Comparison of ENCODE assay signal across 8 cellular contexts in the genomic region with DNA sequence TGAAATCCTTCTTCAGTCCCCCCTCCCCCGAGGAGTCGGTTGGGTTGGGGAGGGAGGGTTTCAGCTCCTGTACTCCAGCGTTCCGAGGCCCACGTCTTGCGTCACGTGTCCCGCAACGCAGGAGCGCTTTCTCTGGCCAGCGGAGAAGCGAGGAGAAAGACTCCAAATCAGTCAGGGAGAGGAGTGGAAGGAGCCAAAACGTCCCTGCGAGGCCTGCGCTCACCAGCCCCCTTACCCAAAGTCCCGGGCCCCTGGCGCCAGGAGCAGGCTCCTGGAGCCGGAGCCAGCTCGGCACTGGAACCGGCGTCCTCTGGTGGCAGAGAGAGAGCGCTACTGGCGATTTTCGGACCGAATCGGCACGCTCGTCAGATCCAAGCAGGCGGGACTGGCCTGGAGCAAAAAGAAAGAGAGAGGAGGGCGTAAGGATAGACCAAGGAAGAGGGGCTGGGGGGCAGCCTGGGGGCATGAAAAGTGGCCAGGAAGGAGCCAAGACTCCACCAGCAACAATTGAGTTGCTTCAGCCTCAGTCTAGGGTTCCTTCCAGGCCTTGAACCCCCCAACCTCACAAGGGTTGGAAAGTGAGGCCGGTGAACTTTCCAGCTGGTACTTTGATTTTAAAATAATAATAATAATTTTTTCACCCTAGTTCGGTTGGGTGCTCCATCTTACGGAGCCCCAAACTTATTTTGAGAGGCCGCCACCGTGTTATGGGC. TPM values are rescaled to one million over a fixed set of nuclear protein-coding genes. Genes with fewer than 3 reads are reported as not detected.
DNase-seq lines count a peak whose midpoint lies in the region; ATAC-seq, FAIRE-seq and TF ChIP-seq lines count a peak whose summit lies in the region.

A gene (plus strand): TSS at position 158 of the 713 bp plus-strand sequence.

- no peaks in the 10 kb centered on the region for H3K9me3 Mint-ChIP-seq in neural crest cell

- TF ChIP-seq EP300 in tibial nerve (IDR thresholded peaks at IDR 0.05): no peak

- no peak within 1 kb of the TSS for H3K27ac ChIP-seq in tibial nerve

- no peaks in the 10 kb centered on the region for H3K36me3 ChIP-seq in tibial nerve

- H3K27me3 Mint-ChIP-seq in neural crest cell (ENCODE audit: low read depth): peaks cover 94% of the 10 kb centered on the region

- peaks cover 29% of the 10 kb centered on the region for H3K4me1 Mint-ChIP-seq in neural crest cell

- H3K4me3 Mint-ChIP-seq in neural crest cell: peak within 1 kb of the TSS; percentile 95

- H3K9me3 ChIP-seq in tibial nerve: no peaks in the 10 kb centered on the region

- peaks cover 6% of the 10 kb centered on the region for H3K36me3 Mint-ChIP-seq in neural crest cell (ENCODE audit: low read depth)

- no peak for ATAC-seq in HG02884 (IDR thresholded peaks at IDR 0.05; ENCODE audit: unreplicated experiment)

- TF ChIP-seq CTCF in neural crest cell (conservative IDR thresholded peaks at IDR 0.05): peak; percentile 73
- TF ChIP-seq CTCF in tibial nerve (IDR thresholded peaks at IDR 0.05): peak; percentile 40 to 74 (median 56)

- H3K4me3 ChIP-seq in tibial nerve: peak within 1 kb of the TSS; percentile 35 to 55 (median 48)

- no peak for TF ChIP-seq POLR2A in tibial nerve (IDR thresholded peaks at IDR 0.05)

- H3K27ac Mint-ChIP-seq in neural crest cell (ENCODE audit: unreplicated experiment): no peak within 1 kb of the TSS

- H3K27me3 ChIP-seq in tibial nerve: peaks cover 0 to 71% of the 10 kb centered on the region in 2 donors

- FAIRE-seq in frontal cortex (lab: Jason Lieb, UNC): no peak

- 41 to 48% methylated on average over 35 of the region's 35 CpGs for WGBS in tibial nerve, 2 donors

- H3K4me1 ChIP-seq in tibial nerve: peaks cover 0 to 41% (median 3%) of the 10 kb centered on the region in 4 donors

- DNase-seq in ELF-1 (ENCODE audit: low read depth, low spot score) (peak; percentile 91), NCI-H774 (lab: John Stamatoyannopoulos, UW) (peak; percentile 5), frontal cortex (ENCODE audit: low spot score in 2 of 2) (peak; percentile 65), neural crest cell (ENCODE audit: low read depth, low spot score) (peak; percentile 69), tibial nerve (ENCODE audit: low spot score in 2 of 2) (peak in 1 of 2 donors; percentile 31), NCI-H1092 (lab: John Stamatoyannopoulos, UW) (no peak)
- peak; percentile 80 for DNase-seq in activated effector memory CD4-positive, alpha-beta T cell treated with anti-CD3 and anti-CD28 coated beads, Interleukin-2, amount 50 U/mL, for 16 hours

RNA-seq across cellular contexts. Expression of the gene that starts here (rescaled TPM):
- total RNA-seq in frontal cortex: 481 TPM
- 1,339 and 1,425 TPM in 2 replicates for total RNA-seq in neural crest cell
- 100 to 1,000 TPM; 484 to 621 (median 524) TPM for total RNA-seq in tibial nerve
